In the genomic region with DNA sequence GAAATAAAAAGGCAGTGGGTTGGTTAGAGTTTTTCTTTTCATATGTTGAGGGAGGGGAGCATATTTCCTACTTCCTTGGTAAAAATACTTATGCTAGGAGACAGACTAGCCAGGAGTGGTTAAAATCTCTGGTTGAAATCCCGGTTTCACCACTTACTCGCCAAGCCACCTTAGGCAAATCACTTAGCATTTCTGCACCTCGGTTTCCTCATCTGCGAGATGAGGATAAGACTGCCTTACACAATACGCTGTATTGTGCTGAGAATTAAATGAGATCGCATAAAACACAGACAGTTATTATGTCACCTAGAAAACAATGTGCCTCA, we compare ENCODE assay signal across 8 cellular contexts. TPM values are rescaled to one million over a fixed set of nuclear protein-coding genes. Genes with fewer than 3 reads are reported as not detected.
DNase-seq lines count a peak whose midpoint lies in the region; ATAC-seq, FAIRE-seq and TF ChIP-seq lines count a peak whose summit lies in the region.

No MANE protein-coding gene starts in this region.

- peak overlapping the region; percentile 80 for H3K4me3 ChIP-seq in A673 (ENCODE audit: low read depth, low read length, poor library complexity, severe bottlenecking)
- H3K4me3 ChIP-seq in HUES6 (ENCODE audit: low read depth, low read length), result peak overlapping the region; percentile 93
- peak overlapping the region; percentile 72 for H3K4me3 ChIP-seq in colonic mucosa

- H3K9ac ChIP-seq in HUES6 (ENCODE audit: low read length), result peak overlapping the region; percentile 82
- peak overlapping the region; percentile 46 to 82 for H3K9ac ChIP-seq in colonic mucosa (ENCODE audit: low read depth in 2 of 2, low read length in 2 of 2)

- H3K4me3 Mint-ChIP-seq in naive B cell, result peak overlapping the region; percentile 73 to 92 (median 88)

- ATAC-seq in naive B cell (ENCODE audit: low read depth in 2 of 2), result no peak

- CTCF ChIA-PET in A673 (lab: Charles Lee), result interaction anchor here (1.2 kb wide), 1 partner anchor 13 kb away, joined by 3 read pairs; no protein-coding TSS in a partner anchor

- no peak for FAIRE-seq in urothelium cell line (lab: Jason Lieb, UNC)

- intact Hi-C loops in A673 (cut with micrococcal nuclease; ENCODE audit: unreplicated experiment) (no loop called here), colonic mucosa (cut with DNase I) (loop anchor here (5.0 kb wide), 2 partner anchors 38 to 57 kb away; no protein-coding TSS in a partner anchor)

- TF ChIP-seq CTCF in A673 (conservative IDR thresholded peaks at IDR 0.05; ENCODE audit: low read depth, low read length) (no peak), colonic mucosa (IDR thresholded peaks at IDR 0.05) (no peak)

- H3K27me3 ChIP-seq in A673 (replicated peaks; ENCODE audit: insufficient read depth, low read depth, low read length, poor library complexity) (no peaks in the 10 kb centered on the region), HUES6 (ENCODE audit: control insufficient read depth, insufficient read depth, low read length) (peaks cover 33% of the 10 kb centered on the region), colonic mucosa (no peaks in the 10 kb centered on the region)

- peaks cover 45 to 63% (median 55%) of the 10 kb centered on the region in 3 donors for H3K4me1 Mint-ChIP-seq in naive B cell

- peaks cover 31% of the 10 kb centered on the region for H3K4me1 ChIP-seq in A673 (ENCODE audit: insufficient read depth, low read length, poor library complexity, severe bottlenecking)
- H3K4me1 ChIP-seq in HUES6 (ENCODE audit: control insufficient read depth, insufficient read depth, low read length), result peaks cover 40% of the 10 kb centered on the region
- H3K4me1 ChIP-seq in colonic mucosa, result peaks cover 19% of the 10 kb centered on the region

- H3K36me3 ChIP-seq in A673 (ENCODE audit: insufficient read depth, low read length, poor library complexity, severe bottlenecking) (no peaks in the 10 kb centered on the region), HUES6 (ENCODE audit: control insufficient read depth, insufficient read depth, low read length) (0 out of 2 replicates have a peak, but pooled peaks cover 3% of the 10 kb centered on the region), colonic mucosa (no peaks in the 10 kb centered on the region)

- H3K27ac ChIP-seq in A673 (ENCODE audit: low read depth, low read length, poor library complexity, severe bottlenecking), result no peak overlapping the region
- H3K27ac ChIP-seq in HUES6 (ENCODE audit: low read depth, low read length), result no peak overlapping the region
- no peak overlapping the region for H3K27ac ChIP-seq in colonic mucosa

- no peaks in the 10 kb centered on the region for H3K36me3 Mint-ChIP-seq in naive B cell

- TSS peak; percentile 33 for BruUV-seq in A673 (replicated peaks; lab: Mats Ljungman, UMichigan)

- DNase-seq in A673 (ENCODE audit: low spot score) (no peak), colonic mucosa (no peak), naive B cell (no peak), urothelium cell line (ENCODE audit: low spot score) (no peak), NCI-H526 treated with DMSO at 0.1 percent for 48 hours (lab: John Stamatoyannopoulos, UW) (no peak), NCI-H446 (lab: John Stamatoyannopoulos, UW) (no peak), NCI-H1694 treated with DMSO at 0.1 percent for 48 hours (lab: John Stamatoyannopoulos, UW) (no peak)

- POLR2A ChIA-PET in A673 (lab: Charles Lee; ENCODE audit: low non-redundant PET), result no interaction called here

- H3K9me3 Mint-ChIP-seq in naive B cell, result no peaks in the 10 kb centered on the region

- peaks cover under 1 to 18% (median 6%) of the 10 kb centered on the region in 3 donors for H3K27me3 Mint-ChIP-seq in naive B cell

- peak overlapping the region in 4 of 6 donors; percentile 60 to 100 (median 92) for H3K27ac Mint-ChIP-seq in naive B cell

- H3K9me3 ChIP-seq in A673 (ENCODE audit: low read depth, low read length, poor library complexity, severe bottlenecking) (no peaks in the 10 kb centered on the region), HUES6 (ENCODE audit: control insufficient read depth, insufficient read depth, low read depth, low read length) (no peaks in the 10 kb centered on the region), colonic mucosa (no peaks in the 10 kb centered on the region)

RNA-seq across cellular contexts. Expression of a gene that starts 1.4 kb away (rescaled TPM):
- total RNA-seq in A673 (2021), result 13.3 and 16.3 TPM in 2 replicates
- 10 to 100 TPM in 1 of 2 donors, 1 to 10 TPM in 1; 5.6 to 14.0 TPM for total RNA-seq in colonic mucosa
- 1 to 10 TPM in 4 of 6 donors, under 1 TPM in 2; 0.09 to 3.2 (median 1.4) TPM for polyA plus RNA-seq in naive B cell (ENCODE audit: low read depth in 6 of 6)

RNA-seq across cellular contexts. Expression of a gene that starts 52.7 kb away (rescaled TPM):
- 18.4 and 23.1 TPM in 2 replicates for total RNA-seq in A673 (2021)
- 10 to 100 TPM in 1 of 2 donors, 1 to 10 TPM in 1; 7.9 to 13.0 TPM for total RNA-seq in colonic mucosa
- 1 to 10 TPM in 4 of 6 donors, under 1 TPM in 2; 0.96 to 6.7 (median 1.1) TPM for polyA plus RNA-seq in naive B cell (ENCODE audit: low read depth in 6 of 6)
